In the genomic region with DNA sequence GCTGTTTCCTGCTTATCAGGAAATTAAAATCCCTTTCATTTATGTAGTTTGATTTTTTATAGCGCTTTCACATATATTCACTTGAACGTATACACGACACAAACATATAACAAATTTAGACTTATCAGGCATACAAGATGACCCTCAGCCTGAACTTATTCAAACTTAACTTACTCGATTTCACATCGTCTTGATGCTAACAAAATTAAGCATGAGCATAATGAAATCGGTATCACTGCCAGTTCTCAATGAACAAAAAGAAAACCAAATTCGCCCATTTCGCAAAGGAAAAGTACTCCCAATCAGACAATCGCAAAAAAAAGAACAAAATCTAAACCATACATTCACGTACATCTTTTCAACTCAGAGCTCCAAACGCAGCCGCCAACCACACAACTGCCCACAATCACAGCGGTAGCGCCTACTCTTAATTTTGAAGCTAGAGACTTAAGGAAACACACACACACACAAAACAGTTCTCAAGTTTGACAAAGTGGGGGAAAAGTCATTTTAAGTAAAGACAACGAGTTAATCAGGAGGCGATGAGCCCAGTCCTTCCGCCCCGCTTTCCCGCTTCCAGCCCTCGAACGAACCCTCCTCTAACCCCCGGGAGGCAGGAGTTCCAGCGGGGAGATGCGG, we compare ENCODE assay signal across 8 cellular contexts. TPM values are rescaled to one million over a fixed set of nuclear protein-coding genes. Genes with fewer than 3 reads are reported as not detected.
DNase-seq lines count a peak whose midpoint lies in the region; ATAC-seq and TF ChIP-seq lines count a peak whose summit lies in the region.

No MANE protein-coding gene starts in this region.

- CTCF ChIA-PET in GM10248 (lab: Yijun Ruan, JAX): interaction anchor here (1.0 to 1.7 kb wide), 4 partner anchors 12 to 53 kb away, joined by 3 to 7 read pairs (median 4); no protein-coding TSS in a partner anchor

- no peaks in the 10 kb centered on the region for H3K36me3 ChIP-seq in CD4-positive, CD25-positive, alpha-beta regulatory T cell (ENCODE audit: control insufficient read depth, insufficient read depth, low read length)
- H3K36me3 ChIP-seq in adipocyte (ENCODE audit: control insufficient read depth, insufficient read depth, low read length, severe bottlenecking): no peaks in the 10 kb centered on the region
- no peaks in the 10 kb centered on the region for H3K36me3 ChIP-seq in kidney epithelial cell (ENCODE audit: control insufficient read depth, insufficient read depth, low read length)
- no peaks in the 10 kb centered on the region for H3K36me3 ChIP-seq in thoracic aorta

- no peak overlapping the region for H3K27ac ChIP-seq in CD4-positive, CD25-positive, alpha-beta regulatory T cell (ENCODE audit: insufficient read depth, low read length, poor library complexity, severe bottlenecking)
- peak overlapping the region; percentile 75 for H3K27ac ChIP-seq in thoracic aorta

- H3K9me3 Mint-ChIP-seq in CD4-positive, CD25-positive, alpha-beta regulatory T cell: peaks cover 0 to 4% (median 0%) of the 10 kb centered on the region in 7 donors

- H3K4me3 ChIP-seq in CD4-positive, CD25-positive, alpha-beta regulatory T cell (ENCODE audit: low read depth, low read length): peak overlapping the region; percentile 40
- peak overlapping the region; percentile 90 for H3K4me3 ChIP-seq in adipocyte (ENCODE audit: low read length)
- peak overlapping the region; percentile 63 for H3K4me3 ChIP-seq in kidney epithelial cell (ENCODE audit: low read depth, low read length)
- peak overlapping the region; percentile 89 for H3K4me3 ChIP-seq in thoracic aorta

- H3K36me3 Mint-ChIP-seq in CD4-positive, CD25-positive, alpha-beta regulatory T cell: no peaks in the 10 kb centered on the region

- H3K9ac ChIP-seq in adipocyte (ENCODE audit: low read length): peak overlapping the region; percentile 84

- peaks cover 76% of the 10 kb centered on the region for H3K27me3 Mint-ChIP-seq in CD4-positive, CD25-positive, alpha-beta regulatory T cell

- ATAC-seq in CD4-positive, CD25-positive, alpha-beta regulatory T cell (ENCODE audit: low read depth in 2 of 2): no peak
- ATAC-seq in thoracic aorta (ENCODE audit: insufficient number of reproducible peaks, low FRiP score, low read depth): no peak
- ATAC-seq in GM21360 (IDR thresholded peaks at IDR 0.05; ENCODE audit: unreplicated experiment): no peak

- H3K4me1 ChIP-seq in CD4-positive, CD25-positive, alpha-beta regulatory T cell (ENCODE audit: control insufficient read depth, insufficient read depth, low read length, poor library complexity, severe bottlenecking): peaks cover 16% of the 10 kb centered on the region
- H3K4me1 ChIP-seq in adipocyte (ENCODE audit: control insufficient read depth, insufficient read depth, low read length) (peaks cover 12% of the 10 kb centered on the region), thoracic aorta (ENCODE audit: control insufficient read depth in 1 of 2, low read depth in 2 of 2) (peaks cover 0 to 37% of the 10 kb centered on the region in 2 donors)

- H3K4me3 Mint-ChIP-seq in CD4-positive, CD25-positive, alpha-beta regulatory T cell: peak overlapping the region; percentile 78 to 92 (median 85)

- peak in 2 of 3 donors; percentile 22 to 30 for DNase-seq in CD4-positive, CD25-positive, alpha-beta regulatory T cell
- DNase-seq in HuH-7 (ENCODE audit: low spot score) (peak; percentile 51), adipocyte (ENCODE audit: low read depth) (peak; percentile 64), kidney epithelial cell (ENCODE audit: low read depth) (no peak), thoracic aorta (ENCODE audit: low spot score) (no peak), GM10248 (ENCODE audit: extremely low spot score) (no peak), NCI-H1105 treated with DMSO at 0.1 percent for 48 hours (lab: John Stamatoyannopoulos, UW) (no peak)

- H3K4me1 Mint-ChIP-seq in CD4-positive, CD25-positive, alpha-beta regulatory T cell: peaks cover 8 to 16% (median 12%) of the 10 kb centered on the region in 4 donors

- no peaks in the 10 kb centered on the region for H3K9me3 ChIP-seq in CD4-positive, CD25-positive, alpha-beta regulatory T cell (ENCODE audit: control insufficient read depth in 2 of 2, low read length in 2 of 2)
- H3K9me3 ChIP-seq in adipocyte (ENCODE audit: control insufficient read depth, low read length) (no peaks in the 10 kb centered on the region), thoracic aorta (no peaks in the 10 kb centered on the region)

- no peak for TF ChIP-seq CTCF in kidney epithelial cell (IDR thresholded peaks at IDR 0.05; ENCODE audit: insufficient read depth, low read length, poor library complexity, severe bottlenecking)
- no peak for TF ChIP-seq CTCF in thoracic aorta (IDR thresholded peaks at IDR 0.05)
- TF ChIP-seq CTCF in GM10248 (IDR thresholded peaks at IDR 0.05; ENCODE audit: control extremely low read depth, extremely low read depth, low read depth, missing control alignments): no peak

- POLR2A ChIA-PET in GM10248 (lab: Yijun Ruan, JAX): no interaction called here

- H3K27ac Mint-ChIP-seq in CD4-positive, CD25-positive, alpha-beta regulatory T cell: no peak overlapping the region

- peaks cover 24% of the 10 kb centered on the region for H3K27me3 ChIP-seq in CD4-positive, CD25-positive, alpha-beta regulatory T cell (ENCODE audit: control insufficient read depth, insufficient read depth, low read length)
- H3K27me3 ChIP-seq in adipocyte (replicated peaks; ENCODE audit: control insufficient read depth, insufficient read depth, low read length) (no peaks in the 10 kb centered on the region), kidney epithelial cell (ENCODE audit: control insufficient read depth, insufficient read depth, low read length) (no peaks in the 10 kb centered on the region), thoracic aorta (replicated peaks; ENCODE audit: insufficient read depth) (no peaks in the 10 kb centered on the region)

RNA-seq across cellular contexts. Expression of gene GJC1, which starts 1.0 kb away (rescaled TPM):
- total RNA-seq in CD4-positive, CD25-positive, alpha-beta regulatory T cell: not detected
- not detected for polyA plus RNA-seq in CD4-positive, CD25-positive, alpha-beta regulatory T cell
- total RNA-seq in kidney epithelial cell: 25.7 and 36.9 TPM in 2 replicates
- total RNA-seq in thoracic aorta: 10 to 100 TPM; 15.4 to 29.0 TPM

RNA-seq across cellular contexts. Expression of gene HIGD1B, which starts 18.6 kb away (rescaled TPM):
- total RNA-seq in CD4-positive, CD25-positive, alpha-beta regulatory T cell: not detected
- not detected for polyA plus RNA-seq in CD4-positive, CD25-positive, alpha-beta regulatory T cell
- total RNA-seq in kidney epithelial cell: not detected in 2 replicates
- 1 to 10 TPM in 1 of 2 donors, not detected in 1; 1.6 TPM for total RNA-seq in thoracic aorta

Comparison
In these comparisons a context has a peak if more than half of its experiments do, and no peak if none do; other contexts are left out.
1. DNase-seq: peak in CD4-positive, CD25-positive, alpha-beta regulatory T cell (2 of 3), HuH-7 (single experiment) and adipocyte (single experiment); none in kidney epithelial cell (single experiment), thoracic aorta (single experiment), GM10248 (single experiment) and NCI-H1105 treated with DMSO at 0.1 percent for 48 hours (single experiment).
2. H3K4me3 ChIP-seq: peak in every context shown above with its lines; median percentile 90 in adipocyte; 89 in thoracic aorta; 63 in kidney epithelial cell; 40 in CD4-positive, CD25-positive, alpha-beta regulatory T cell.
3. RNA of gene GJC1, which starts 1.0 kb away (total RNA-seq): 25.7 to 36.9 TPM in kidney epithelial cell and 15.4 to 29.0 TPM in thoracic aorta; not detected in CD4-positive, CD25-positive, alpha-beta regulatory T cell (single experiment); every median in the first group is over 10 times any median in the second.